ENCODE assay signal across 1 cellular context in genomic region chr5:171682801-171683200, GRCh38.
TF ChIP-seq lines count a peak whose summit lies in the region.

No MANE protein-coding gene starts in this region.

TF ChIP-seq in HepG2, 621 proteins besides CTCF, POLR2A, EP300 and RAD21 (continued from another document):
- TF ChIP-seq IKZF5 (CRISPR knock-in tag; IDR thresholded peaks at IDR 0.05) (no peak), MAFF (IDR thresholded peaks at IDR 0.05; ENCODE audit: low read depth, low read length) (no peak), RARG (CRISPR knock-in tag; IDR thresholded peaks at IDR 0.05; ENCODE audit: low read depth) (no peak), ZKSCAN5 (CRISPR knock-in tag; IDR thresholded peaks at IDR 0.05) (no peak)
